In the genomic region with DNA sequence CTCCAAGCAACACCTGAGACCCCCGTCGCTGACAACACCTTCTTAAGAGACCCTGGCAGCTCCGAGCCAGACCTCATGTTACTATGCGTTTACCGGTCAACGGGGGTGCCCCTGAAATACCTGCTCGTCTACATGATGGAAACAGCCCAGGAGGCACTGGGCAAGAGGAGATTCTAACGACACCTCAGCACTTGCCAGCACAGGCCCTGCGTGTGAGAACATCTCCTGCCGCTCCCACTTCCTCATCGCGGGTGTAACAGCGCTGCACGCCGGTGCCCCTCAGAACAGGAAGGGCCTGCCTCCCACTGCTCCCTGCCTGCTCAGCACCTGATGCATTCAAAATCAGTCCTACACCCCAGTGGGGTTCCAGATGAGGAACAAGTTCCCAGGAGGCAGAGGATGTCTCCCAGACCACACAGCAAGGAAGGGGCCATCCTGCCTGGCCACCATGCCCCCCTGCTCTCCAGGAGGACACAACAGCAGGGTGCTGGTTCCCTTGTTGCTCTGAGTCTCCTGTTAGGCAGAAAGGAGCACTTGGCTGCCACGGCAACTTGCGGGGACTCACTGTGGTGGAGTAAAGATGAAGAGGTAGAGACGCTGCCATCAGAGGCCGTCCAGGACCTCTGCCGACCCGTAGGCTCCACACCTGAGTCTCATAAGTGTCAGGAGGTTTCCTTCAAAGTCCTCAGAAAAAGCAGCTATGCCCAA, we compare ENCODE assay signal across 10 cellular contexts. TPM values are rescaled to one million over a fixed set of nuclear protein-coding genes. Genes with fewer than 3 reads are reported as not detected.
DNase-seq lines count a peak whose midpoint lies in the region; ATAC-seq and TF ChIP-seq lines count a peak whose summit lies in the region.
"Had no signal": no experiment of that assay in that cellular context is flagged by ENCODE, and none has a peak within 500 bp of the region (broad histone marks: within the 10 kb centered on the region; RNA-seq: fewer than 3 reads in every experiment).

No MANE protein-coding gene starts in this region.

- peak overlapping the region; percentile 72 to 87 for H3K27ac Mint-ChIP-seq in effector memory CD8-positive, alpha-beta T cell
- H3K27ac Mint-ChIP-seq in H9: no peak overlapping the region; a peak in 2 of 7 replicates

- no peak overlapping the region for H2BK12ac ChIP-seq in H9 (ENCODE audit: insufficient read length, low read depth, low read length)

- peaks cover 5% of the 10 kb centered on the region for H3K79me1 ChIP-seq in H9 (ENCODE audit: insufficient read depth, low read depth, low read length, poor library complexity, severe bottlenecking)

- 0 out of 2 replicates have a peak overlapping the region, but pooled peaks have one; percentile 99 for H3K9ac ChIP-seq in DND-41 (ENCODE audit: low read depth, low read length)
- peak overlapping the region; percentile 51 for H3K9ac ChIP-seq in NT2/D1 (ENCODE audit: insufficient read length, low read depth)
- H3K9ac ChIP-seq in H9 (ENCODE audit: extremely low read depth, insufficient read length, low read length): no peak overlapping the region

- H4K91ac ChIP-seq in H9 (ENCODE audit: insufficient read length, low read depth, low read length): no peak overlapping the region

- no peak for TF ChIP-seq EP300 in transverse colon (IDR thresholded peaks at IDR 0.05; ENCODE audit: low read depth)

- no peaks in the 10 kb centered on the region for H3K27me3 Mint-ChIP-seq in effector memory CD8-positive, alpha-beta T cell
- peaks cover 19% of the 10 kb centered on the region for H3K27me3 Mint-ChIP-seq in H9 (ENCODE audit: low read depth)

- H4K20me1 ChIP-seq in DND-41 (ENCODE audit: insufficient read depth, low read length) (peaks cover 49% of the 10 kb centered on the region), osteoblast (ENCODE audit: insufficient read depth, low read length) (peaks cover 56% of the 10 kb centered on the region), H9 (ENCODE audit: control insufficient read depth, insufficient read depth, insufficient read length) (no peaks in the 10 kb centered on the region)

- no peak overlapping the region for H3K23ac ChIP-seq in H9 (ENCODE audit: insufficient read length, low read depth, low read length)

- H3K4me2 ChIP-seq in DND-41 (ENCODE audit: insufficient read depth, low read length) (peak overlapping the region; percentile 86; the same call in 1 of the 2 replicates), osteoblast (ENCODE audit: insufficient read depth, low read length) (no peak overlapping the region), H9 (ENCODE audit: insufficient read depth, insufficient read length, low read length) (no peak overlapping the region)

- H2BK15ac ChIP-seq in H9 (ENCODE audit: low read depth, low read length): no peak overlapping the region

- peaks cover 0 to 3% of the 10 kb centered on the region in 2 donors for H3K9me3 Mint-ChIP-seq in effector memory CD8-positive, alpha-beta T cell
- H3K9me3 Mint-ChIP-seq in H9: peaks cover 9 to 19% of the 10 kb centered on the region in 2 experiments

- no peak overlapping the region for H3K18ac ChIP-seq in H9 (ENCODE audit: insufficient read length, low read depth, low read length)

- no peak overlapping the region for H3T11ph ChIP-seq in H9 (ENCODE audit: low read length)

- H2AK5ac ChIP-seq in H9 (ENCODE audit: insufficient read length, low read length): no peak overlapping the region

- WGBS in H9 (ENCODE audit: extremely low coverage, insufficient read length, low lambda C conversion rate): no CpG with 5 or more reads among the region's 21 CpGs
- WGBS in transverse colon (ENCODE audit: low coverage in 1 of 2), 2 donors: 85 to 88% methylated on average over 4 to 21 of the region's 21 CpGs

- H3K9me3 ChIP-seq in DND-41 (ENCODE audit: insufficient read depth, low read length, severe bottlenecking): peaks cover 8% of the 10 kb centered on the region
- peaks cover 18% of the 10 kb centered on the region for H3K9me3 ChIP-seq in NT2/D1 (ENCODE audit: insufficient read depth, low read length)
- H3K9me3 ChIP-seq in osteoblast (ENCODE audit: low read depth, low read length): no peaks in the 10 kb centered on the region
- no peaks in the 10 kb centered on the region for H3K9me3 ChIP-seq in H9 (ENCODE audit: control insufficient read depth, low read depth, low read length)
- H3K9me3 ChIP-seq in transverse colon: no peaks in the 10 kb centered on the region

- no peak for DNase-seq in DND-41
- DNase-seq in NT2/D1 (ENCODE audit: low read depth, low spot score): no peak
- DNase-seq in effector memory CD8-positive, alpha-beta T cell: no peak
- peak; percentile 36 for DNase-seq in osteoblast (ENCODE audit: insufficient read length, low spot score, missing footprints)
- no peak for DNase-seq in H9
- no peak for DNase-seq in putamen (ENCODE audit: low spot score)
- no peak for DNase-seq in transverse colon
- no peak for DNase-seq in DMS114 treated with DMSO at 0.1 percent for 48 hours (lab: John Stamatoyannopoulos, UW; ENCODE audit: unreplicated experiment)
- DNase-seq: effector memory CD4-positive, alpha-beta T cell; NCI-H226 had no signal

- TF ChIP-seq POLR2A in transverse colon (IDR thresholded peaks at IDR 0.05): no peak

- no peak overlapping the region for H4K8ac ChIP-seq in H9 (replicated peaks; ENCODE audit: insufficient read length, low read depth, low read length)

- no peak overlapping the region for H2BK5ac ChIP-seq in H9 (ENCODE audit: insufficient read length, low read length)

- H3K27ac ChIP-seq in DND-41 (ENCODE audit: low read length) (peak overlapping the region; percentile 24; the same call in 1 of the 2 replicates), osteoblast (ENCODE audit: low read depth, low read length) (no peak overlapping the region), H9 (ENCODE audit: insufficient read length, low read depth, low read length) (no peak overlapping the region), transverse colon (no peak overlapping the region)

- no peaks in the 10 kb centered on the region for H3K27me3 ChIP-seq in DND-41 (ENCODE audit: insufficient read depth, low read length, poor library complexity)
- H3K27me3 ChIP-seq in NT2/D1 (ENCODE audit: insufficient read depth, insufficient read length): peaks cover 6% of the 10 kb centered on the region
- no peaks in the 10 kb centered on the region for H3K27me3 ChIP-seq in osteoblast (ENCODE audit: insufficient read depth, low read length)
- no peaks in the 10 kb centered on the region for H3K27me3 ChIP-seq in H9 (ENCODE audit: insufficient read depth, low read length)
- H3K27me3 ChIP-seq in transverse colon: no peaks in the 10 kb centered on the region

- no peak overlapping the region for H4K5ac ChIP-seq in H9 (ENCODE audit: insufficient read length, low read depth, low read length)

- intact Hi-C loops in transverse colon (cut with DNase I; ENCODE audit: low total_unique reads): loop anchor here (10.0 kb wide), 1 partner anchor 207 kb away; no protein-coding TSS in a partner anchor

- H3K4me3 ChIP-seq in DND-41 (ENCODE audit: low read depth in 1 of 2, low read length in 2 of 2) (peak overlapping the region in 1 of 2 experiments; percentile 6; a peak in 1 of 4 replicates), NT2/D1 (ENCODE audit: insufficient read length, low read depth) (no peak overlapping the region), osteoblast (ENCODE audit: insufficient read depth, low read length) (no peak overlapping the region), transverse colon (no peak overlapping the region)

- no peak overlapping the region for H3K56ac ChIP-seq in H9 (ENCODE audit: insufficient read length, low read depth, low read length)

- H3K79me2 ChIP-seq in DND-41 (ENCODE audit: insufficient read depth, low read length) (peaks cover 77% of the 10 kb centered on the region), osteoblast (ENCODE audit: insufficient read depth, low read length) (peaks cover 72% of the 10 kb centered on the region), H9 (ENCODE audit: insufficient read depth, low read length) (peaks cover 1% of the 10 kb centered on the region; the same call in 1 of the 2 replicates)

- no peak for ATAC-seq in DND-41 (ENCODE audit: insufficient read depth, low read depth)
- ATAC-seq in effector memory CD8-positive, alpha-beta T cell (replicated peaks): no peak

- in situ Hi-C loops in transverse colon (cut with MboI; ENCODE audit: low pct_ligation_motif_present in 1 of 4, low pct_unique_long_range_greater_than_20kb in 1 of 4, low sequenced_read_pairs in 3 of 4): no loop called here

- H2BK120ac ChIP-seq in H9 (ENCODE audit: low read depth, low read length, poor library complexity, severe bottlenecking): no peak overlapping the region

- H3K23me2 ChIP-seq in H9 (ENCODE audit: insufficient read length, low read depth, low read length, poor library complexity, severe bottlenecking): peaks cover 6% of the 10 kb centered on the region

- H2AFZ ChIP-seq in DND-41 (ENCODE audit: low read depth, low read length) (no peak overlapping the region), osteoblast (ENCODE audit: low read length) (no peak overlapping the region), H9 (ENCODE audit: low read length) (no peak overlapping the region)

- no peak overlapping the region; the same call in 1 of the 2 replicates for H3K14ac ChIP-seq in H9 (ENCODE audit: insufficient read depth, low read length)

- H2BK20ac ChIP-seq in H9 (ENCODE audit: low read depth, low read length, poor library complexity, severe bottlenecking): no peak overlapping the region

- no peak overlapping the region for H3K4ac ChIP-seq in H9 (ENCODE audit: low read depth, low read length)

- peak overlapping the region; percentile 41 to 78 for H3K4me3 Mint-ChIP-seq in effector memory CD8-positive, alpha-beta T cell
- H3K4me3 Mint-ChIP-seq in H9: no peak overlapping the region; a peak in 1 of 5 replicates

- H3K36me3 ChIP-seq in DND-41 (ENCODE audit: insufficient read depth, low read length): peaks cover 24% of the 10 kb centered on the region
- peaks cover 37% of the 10 kb centered on the region for H3K36me3 ChIP-seq in NT2/D1 (ENCODE audit: insufficient read depth, insufficient read length, low read length)
- peaks cover 7% of the 10 kb centered on the region for H3K36me3 ChIP-seq in osteoblast (ENCODE audit: insufficient read depth, low read length)
- H3K36me3 ChIP-seq in transverse colon: no peaks in the 10 kb centered on the region

- peaks cover 24% of the 10 kb centered on the region for H3K36me3 Mint-ChIP-seq in effector memory CD8-positive, alpha-beta T cell (ENCODE audit: insufficient read depth)
- peaks cover 4 to 12% (median 10%) of the 10 kb centered on the region in 3 experiments; a peak in 5 of 7 replicates for H3K36me3 Mint-ChIP-seq in H9 (ENCODE audit: insufficient read depth in 1 of 3, low read depth in 3 of 3)

- H3K4me1 ChIP-seq in DND-41 (ENCODE audit: insufficient read depth, low read length) (peaks cover 45% of the 10 kb centered on the region), NT2/D1 (ENCODE audit: insufficient read depth, insufficient read length) (peaks cover 11% of the 10 kb centered on the region), osteoblast (ENCODE audit: insufficient read depth, low read length) (peaks cover 16% of the 10 kb centered on the region), H9 (ENCODE audit: insufficient read depth, low read length) (no peaks in the 10 kb centered on the region), transverse colon (peaks cover 38 to 75% (median 67%) of the 10 kb centered on the region in 4 donors)

- peaks cover 47 to 54% of the 10 kb centered on the region in 2 donors for H3K4me1 Mint-ChIP-seq in effector memory CD8-positive, alpha-beta T cell (ENCODE audit: low read depth in 2 of 2)
- peaks cover 18 to 28% of the 10 kb centered on the region in 2 experiments for H3K4me1 Mint-ChIP-seq in H9

- TF ChIP-seq CTCF in DND-41 (IDR thresholded peaks at IDR 0.05; ENCODE audit: borderline replicate concordance, extremely low read depth, low read length, poor library complexity, severe bottlenecking): no peak
- TF ChIP-seq CTCF in osteoblast (IDR thresholded peaks at IDR 0.05; ENCODE audit: extremely low read depth, low read depth, low read length): no peak
- TF ChIP-seq CTCF in H9 (conservative IDR thresholded peaks at IDR 0.05): no peak
- TF ChIP-seq CTCF in transverse colon (IDR thresholded peaks at IDR 0.05): no peak

RNA-seq across cellular contexts. Expression of gene TOLLIP, which starts 2.1 kb away (rescaled TPM):
- total RNA-seq in osteoblast: 30.8 and 35.9 TPM in 2 replicates
- 32.3 and 32.4 TPM in 2 replicates for total RNA-seq in H9 (2021)
- 100 to 1,000 TPM in 1 of 4 donors, 10 to 100 TPM in 3; 25.9 to 132 (median 50.4) TPM for total RNA-seq in transverse colon

Comparison
In these comparisons a context has a peak if more than half of its experiments do, and no peak if none do; other contexts are left out.
1. H3K27ac Mint-ChIP-seq: peak in effector memory CD8-positive, alpha-beta T cell (2 of 2); none in H9 (0 of 3).
2. H3K4me3 Mint-ChIP-seq: peak in effector memory CD8-positive, alpha-beta T cell (2 of 2); none in H9 (0 of 2).